In genomic region chr2:3423492-3424170, GRCh38 we compare ENCODE assay signal across 8 cellular contexts. TPM values are rescaled to one million over a fixed set of nuclear protein-coding genes. Genes with fewer than 3 reads are reported as not detected.
DNase-seq lines count a peak whose midpoint lies in the region; ATAC-seq, FAIRE-seq and TF ChIP-seq lines count a peak whose summit lies in the region.

No MANE protein-coding gene starts in this region.

- H3K4me3 Mint-ChIP-seq in central memory CD8-positive, alpha-beta T cell: no peak overlapping the region

- no peaks in the 10 kb centered on the region for H4K20me1 ChIP-seq in HepG2 (ENCODE audit: insufficient read depth, low read length)

- BruUV-seq in HepG2 (replicated peaks; lab: Mats Ljungman, UMichigan): no TSS peak

- no peaks in the 10 kb centered on the region for H3K79me2 ChIP-seq in HepG2 (ENCODE audit: insufficient read depth, low read length)

- H3K27me3 ChIP-seq in HepG2 (ENCODE audit: control insufficient read depth in 1 of 2, insufficient read depth in 2 of 2, low read length in 2 of 2): no peaks in the 10 kb centered on the region

- H3K36me3 Mint-ChIP-seq in central memory CD8-positive, alpha-beta T cell (ENCODE audit: insufficient read depth): peaks cover 44% of the 10 kb centered on the region

- H3K4me1 Mint-ChIP-seq in central memory CD8-positive, alpha-beta T cell: peaks cover 11% of the 10 kb centered on the region

- 40% methylated on average over 19 of the region's 19 CpGs for WGBS in HepG2 (ENCODE audit: low lambda C conversion rate)

- no peak for TF ChIP-seq POLR2A in HepG2 (IDR thresholded peaks at IDR 0.05; ENCODE audit: insufficient read depth in 1 of 2, low read depth in 2 of 2, low read length in 2 of 2)

- DNase-seq in AML-193 (lab: John Stamatoyannopoulos, UW): peak; percentile 17 to 22
- DNase-seq in NCI-H1694 treated with DMSO at 0.1 percent for 48 hours (lab: John Stamatoyannopoulos, UW): peak; percentile 27
- peak; percentile 52 for DNase-seq in activated CD4-positive, alpha-beta T cell treated with anti-CD3 and anti-CD28 coated beads for 1 hour
- DNase-seq in central memory CD8-positive, alpha-beta T cell (ENCODE audit: low spot score in 2 of 2): peak; percentile 51 to 69
- peak; percentile 83 for DNase-seq in HepG2 (ENCODE audit: low spot score)
- peak; percentile 63 for DNase-seq in stimulated activated CD8-positive, alpha-beta memory T cell treated with anti-CD3 and anti-CD28 coated beads, Interleukin-15, amount 100 ng/mL, for 1 hour (ENCODE audit: low read depth)
- no peak for DNase-seq in amniotic stem cell (lab: John Stamatoyannopoulos, UW)

- H3K4me2 ChIP-seq in HepG2 (ENCODE audit: low read depth, low read length): peak overlapping the region; percentile 13; the same call in 1 of the 2 replicates

- peaks cover 35 to 80% of the 10 kb centered on the region in 2 experiments for H3K36me3 ChIP-seq in HepG2 (replicated peaks in 1 of 2; ENCODE audit: control insufficient read depth in 1 of 2, insufficient read depth in 2 of 2, low read length in 2 of 2)

- no peak overlapping the region for H2AFZ ChIP-seq in HepG2 (ENCODE audit: low read length)

- no peak overlapping the region for H3K4me3 ChIP-seq in HepG2 (replicated peaks in 1 of 3; ENCODE audit: insufficient read depth in 1 of 3, low read depth in 2 of 3, low read length in 3 of 3)

- intact Hi-C loops in HepG2 (cut with micrococcal nuclease; ENCODE audit: unreplicated experiment): loop anchor here (1.0 kb wide), 3 partner anchors 39 to 228 kb away; no protein-coding TSS in a partner anchor

- H3K9ac ChIP-seq in HepG2 (ENCODE audit: insufficient read depth, low read depth, low read length): no peak overlapping the region

- POLR2A ChIA-PET in HepG2 (lab: Yijun Ruan, JAX): interaction anchor here (1.1 to 2.6 kb wide), 9 partner anchors 15 to 135 kb away, joined by 3 to 16 read pairs (median 6); partner anchors contain the start of genes EIPR1, RNASEH1 and TRAPPC12

- peak overlapping the region; percentile 13 for H3K27ac Mint-ChIP-seq in central memory CD8-positive, alpha-beta T cell (ENCODE audit: low read depth)

- ATAC-seq in GM18909 (IDR thresholded peaks at IDR 0.05; ENCODE audit: poor library complexity, unreplicated experiment) (peak; percentile 59), HepG2 (peak; percentile 87)
- no peak for ATAC-seq in central memory CD8-positive, alpha-beta T cell (replicated peaks; ENCODE audit: extremely low read depth, poor library complexity, severe bottlenecking)

- peak overlapping the region; percentile 32 for H3K27ac ChIP-seq in HepG2 (ENCODE audit: extremely low read length, insufficient read depth, low read length)

- no peak for TF ChIP-seq EP300 in HepG2 (IDR thresholded peaks at IDR 0.05; ENCODE audit: low read depth in 2 of 2, low read length in 2 of 2)
- TF ChIP-seq EP300 in HepG2 (CRISPR knock-in tag; IDR thresholded peaks at IDR 0.05; ENCODE audit: borderline replicate concordance): no peak

- in situ Hi-C loops in HepG2 (cut with HindIII; ENCODE audit: extremely low pct_ligation_motif_present, low pct_unique_long_range_greater_than_20kb): no loop called here

- no peaks in the 10 kb centered on the region for H3K27me3 Mint-ChIP-seq in central memory CD8-positive, alpha-beta T cell

- CTCF ChIA-PET in HepG2 (lab: Yijun Ruan, JAX; ENCODE audit: low intra/inter-chr PET ratio, low total read pairs): interaction anchor here (0.7 to 2.0 kb wide), 3 partner anchors 39 to 228 kb away, joined by 3 to 9 read pairs (median 8); no protein-coding TSS in a partner anchor

- no peaks in the 10 kb centered on the region for H3K9me3 Mint-ChIP-seq in central memory CD8-positive, alpha-beta T cell

- H3K9me3 ChIP-seq in HepG2 (ENCODE audit: low read length): no peaks in the 10 kb centered on the region

- H3K4me1 ChIP-seq in HepG2 (ENCODE audit: insufficient read depth, low read length): peaks cover 16% of the 10 kb centered on the region

- peak; percentile 94 for FAIRE-seq in HepG2 (lab: Jason Lieb, UNC)

- peak; percentile 73 for TF ChIP-seq RAD21 in HepG2 (CRISPR knock-in tag; IDR thresholded peaks at IDR 0.05)

- TF ChIP-seq CTCF in HepG2 (CRISPR knock-in tag; IDR thresholded peaks at IDR 0.05): peak; percentile 98

TF ChIP-seq in HepG2, 621 proteins besides CTCF, POLR2A, EP300 and RAD21 (continues in another document):
- TF ChIP-seq ZNF235 (CRISPR knock-in tag; IDR thresholded peaks at IDR 0.05; ENCODE audit: borderline replicate concordance) (no peak), ZNF776 (CRISPR knock-in tag; IDR thresholded peaks at IDR 0.05) (no peak), NFATC3 (CRISPR knock-in tag; IDR thresholded peaks at IDR 0.05) (0 out of 2 replicates have a peak, but pooled peaks have one; percentile 56), PBX2 (CRISPR knock-in tag; IDR thresholded peaks at IDR 0.05) (no peak), ARNT (IDR thresholded peaks at IDR 0.05) (no peak), ZNF260 (CRISPR knock-in tag; IDR thresholded peaks at IDR 0.05; ENCODE audit: borderline replicate concordance, low read depth) (no peak), ZNF788 (CRISPR knock-in tag; IDR thresholded peaks at IDR 0.05; ENCODE audit: borderline replicate concordance) (no peak), SCMH1 (CRISPR knock-in tag; IDR thresholded peaks at IDR 0.05; ENCODE audit: borderline replicate concordance) (no peak)

RNA-seq across cellular contexts. Expression of gene TRAPPC12, which starts 44.1 kb away (rescaled TPM):
- total RNA-seq in HepG2 (2016; rRNA removed; fragmentation: Illumina TruSeq; extraction: Trizol): 39.0 and 46.4 TPM in 2 replicates
- total RNA-seq in HepG2 (2016; cell fraction: cytosol; rRNA removed; fragmentation: Illumina TruSeq; extraction: Trizol; ENCODE audit: low read depth): 16.2 and 17.3 TPM in 2 replicates
- total RNA-seq in HepG2 (2016; cell fraction: insoluble cytoplasmic fraction; rRNA removed; fragmentation: Illumina TruSeq; extraction: Trizol): 36.3 and 42.6 TPM in 2 replicates
- 24.2 and 25.4 TPM in 2 replicates for total RNA-seq in HepG2 (2016; cell fraction: membrane; rRNA removed; fragmentation: Illumina TruSeq; extraction: Trizol)
- 55.4 and 61.3 TPM in 2 replicates for total RNA-seq in HepG2 (2016; cell fraction: nucleus; rRNA removed; fragmentation: Illumina TruSeq; extraction: Trizol)
- polyA plus RNA-seq in HepG2 (2011; rRNA removed): 97.7 and 137 TPM in 2 replicates
- 36.5 and 40.1 TPM in 2 replicates for polyA plus RNA-seq in HepG2 (2011; cell fraction: cytosol; rRNA removed)
- 305 and 380 TPM in 2 replicates for polyA plus RNA-seq in HepG2 (2011; cell fraction: nucleus; rRNA removed)
- polyA plus RNA-seq in HepG2 (2012): 58.1 and 63.4 TPM in 2 replicates
- polyA plus RNA-seq in HepG2 (2016; cell fraction: cytosol; fragmentation: Illumina TruSeq; extraction: Trizol; ENCODE audit: low read depth): 7.8 and 8.6 TPM in 2 replicates
- polyA plus RNA-seq in HepG2 (2016; cell fraction: insoluble cytoplasmic fraction; fragmentation: Illumina TruSeq; extraction: Trizol; ENCODE audit: low read depth): 31.5 and 45.0 TPM in 2 replicates
- polyA plus RNA-seq in HepG2 (2016; cell fraction: membrane; fragmentation: Illumina TruSeq; extraction: Trizol; ENCODE audit: low read depth): 10.3 and 11.5 TPM in 2 replicates
- polyA plus RNA-seq in HepG2 (2016; cell fraction: nucleus; fragmentation: Illumina TruSeq; extraction: Trizol; ENCODE audit: insufficient read depth, low read depth): 95.8 and 113 TPM in 2 replicates
- polyA minus RNA-seq in HepG2 (2011; rRNA and poly(A)+ RNA removed; ENCODE audit: low replicate concordance): 73.3 and 119 TPM in 2 replicates
- 30.0 and 39.8 TPM in 2 replicates for polyA minus RNA-seq in HepG2 (2011; cell fraction: cytosol; rRNA and poly(A)+ RNA removed)
- 181 and 183 TPM in 2 replicates for polyA minus RNA-seq in HepG2 (2011; cell fraction: nucleus; rRNA and poly(A)+ RNA removed)

RNA-seq across cellular contexts. Expression of gene EIPR1, which starts 46.0 kb away (rescaled TPM):
- total RNA-seq in HepG2 (2016; rRNA removed; fragmentation: Illumina TruSeq; extraction: Trizol): 70.0 and 92.3 TPM in 2 replicates
- 45.6 and 52.4 TPM in 2 replicates for total RNA-seq in HepG2 (2016; cell fraction: cytosol; rRNA removed; fragmentation: Illumina TruSeq; extraction: Trizol; ENCODE audit: low read depth)
- 72.0 and 92.4 TPM in 2 replicates for total RNA-seq in HepG2 (2016; cell fraction: insoluble cytoplasmic fraction; rRNA removed; fragmentation: Illumina TruSeq; extraction: Trizol)
- 79.5 and 92.1 TPM in 2 replicates for total RNA-seq in HepG2 (2016; cell fraction: membrane; rRNA removed; fragmentation: Illumina TruSeq; extraction: Trizol)
- total RNA-seq in HepG2 (2016; cell fraction: nucleus; rRNA removed; fragmentation: Illumina TruSeq; extraction: Trizol): 36.2 and 44.8 TPM in 2 replicates
- 84.5 and 96.3 TPM in 2 replicates for polyA plus RNA-seq in HepG2 (2011; rRNA removed)
- 91.9 and 111 TPM in 2 replicates for polyA plus RNA-seq in HepG2 (2011; cell fraction: cytosol; rRNA removed)
- 54.6 and 61.7 TPM in 2 replicates for polyA plus RNA-seq in HepG2 (2011; cell fraction: nucleus; rRNA removed)
- 34.2 and 39.9 TPM in 2 replicates for polyA plus RNA-seq in HepG2 (2012)
- polyA plus RNA-seq in HepG2 (2016; cell fraction: cytosol; fragmentation: Illumina TruSeq; extraction: Trizol; ENCODE audit: low read depth): 47.2 and 54.0 TPM in 2 replicates
- 80.5 and 83.1 TPM in 2 replicates for polyA plus RNA-seq in HepG2 (2016; cell fraction: insoluble cytoplasmic fraction; fragmentation: Illumina TruSeq; extraction: Trizol; ENCODE audit: low read depth)
- 53.9 and 69.3 TPM in 2 replicates for polyA plus RNA-seq in HepG2 (2016; cell fraction: membrane; fragmentation: Illumina TruSeq; extraction: Trizol; ENCODE audit: low read depth)
- polyA plus RNA-seq in HepG2 (2016; cell fraction: nucleus; fragmentation: Illumina TruSeq; extraction: Trizol; ENCODE audit: insufficient read depth, low read depth): 49.2 and 51.5 TPM in 2 replicates
- 65.1 and 87.1 TPM in 2 replicates for polyA minus RNA-seq in HepG2 (2011; rRNA and poly(A)+ RNA removed; ENCODE audit: low replicate concordance)
- 27.9 and 34.1 TPM in 2 replicates for polyA minus RNA-seq in HepG2 (2011; cell fraction: cytosol; rRNA and poly(A)+ RNA removed)
- polyA minus RNA-seq in HepG2 (2011; cell fraction: nucleus; rRNA and poly(A)+ RNA removed): 48.4 and 54.1 TPM in 2 replicates
